In the genomic region with DNA sequence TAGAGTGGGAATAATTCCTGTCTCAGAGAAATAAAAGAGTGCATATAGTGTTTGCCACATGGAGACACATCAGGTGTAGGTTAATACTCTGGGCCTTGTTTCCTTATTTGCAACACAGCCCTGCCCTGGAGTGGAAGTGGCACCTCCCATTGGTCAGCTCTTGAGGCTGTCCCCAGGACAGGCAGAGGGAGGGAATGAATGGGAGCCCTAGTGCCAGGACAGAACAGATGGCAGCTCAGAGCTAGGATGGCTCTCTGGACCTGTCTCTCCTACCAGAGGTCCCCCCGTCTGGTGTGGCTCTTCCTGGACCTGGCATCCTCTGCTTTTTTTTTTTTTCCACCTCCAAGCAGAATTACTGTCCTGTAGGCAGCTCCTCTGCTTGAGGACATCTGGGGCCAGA, we compare ENCODE assay signal across 9 cellular contexts. TPM values are rescaled to one million over a fixed set of nuclear protein-coding genes. Genes with fewer than 3 reads are reported as not detected.
DNase-seq lines count a peak whose midpoint lies in the region; ATAC-seq and TF ChIP-seq lines count a peak whose summit lies in the region.
"Had no signal": no experiment of that assay in that cellular context is flagged by ENCODE, and none has a peak within 500 bp of the region (broad histone marks: within the 10 kb centered on the region; RNA-seq: fewer than 3 reads in every experiment).

No MANE protein-coding gene starts in this region.

- no peaks in the 10 kb centered on the region for H3K27me3 Mint-ChIP-seq in T-cell

- no peaks in the 10 kb centered on the region for H3K9me3 Mint-ChIP-seq in T-cell

- H3K4me1 Mint-ChIP-seq in T-cell, result peaks cover 15 to 43% (median 36%) of the 10 kb centered on the region in 3 donors

- POLR2A ChIA-PET in T-cell (lab: Charles Lee), result interaction anchor here (0.5 to 1.2 kb wide), 5 partner anchors 22 to 709 kb away, joined by 3 to 12 read pairs (median 6); a partner anchor contains a TSS

- peaks cover 6% of the 10 kb centered on the region for H3K36me3 Mint-ChIP-seq in T-cell

- H3K79me2 ChIP-seq in fibroblast of lung (ENCODE audit: control insufficient read depth, insufficient read depth, low read length) (no peaks in the 10 kb centered on the region), parathyroid adenoma (peaks cover 24% of the 10 kb centered on the region)

- H3K9me3 ChIP-seq in fibroblast of lung (ENCODE audit: control insufficient read depth, insufficient read depth, low read depth, low read length) (no peaks in the 10 kb centered on the region), parathyroid adenoma (ENCODE audit: control insufficient read depth, low read length) (no peaks in the 10 kb centered on the region)
- H3K9me3 ChIP-seq: pancreas had no signal

- H3K4me3 Mint-ChIP-seq in T-cell, result peak overlapping the region; percentile 57 to 67 (median 64)

- H3K4me2 ChIP-seq in fibroblast of lung (ENCODE audit: extremely low read depth, insufficient read depth, low read length) (peak overlapping the region; percentile 90), parathyroid adenoma (ENCODE audit: low read length) (peak overlapping the region; percentile 73)

- peak; percentile 47 for DNase-seq in D341Med (ENCODE audit: low spot score)
- no peak for DNase-seq in T-cell
- no peak for DNase-seq in fibroblast of lung (ENCODE audit: low read depth in 2 of 2)
- DNase-seq in activated CD4-positive, alpha-beta T cell treated with anti-CD3 and anti-CD28 coated beads, Interleukin-2, amount 50 U/mL, for 1 hour, result no peak
- DNase-seq in stimulated activated CD4-positive, alpha-beta T cell treated with anti-CD3 and anti-CD28 coated beads, Interleukin-4, amount 100 ng/mL, for 1 hour, result no peak
- DNase-seq in amniotic stem cell (lab: John Stamatoyannopoulos, UW), result no peak

- TF ChIP-seq CTCF in fibroblast of lung (conservative IDR thresholded peaks at IDR 0.05 in 1 of 2, IDR thresholded peaks at IDR 0.05 in 1 of 2; ENCODE audit: low read depth in 1 of 2, low read length in 2 of 2), result no peak
- TF ChIP-seq CTCF in parathyroid adenoma (IDR thresholded peaks at IDR 0.05), result no peak

- H3K36me3 ChIP-seq in fibroblast of lung (ENCODE audit: control insufficient read depth, insufficient read depth, low read length) (no peaks in the 10 kb centered on the region), parathyroid adenoma (ENCODE audit: control insufficient read depth, insufficient read depth, low read length) (no peaks in the 10 kb centered on the region)
- H3K36me3 ChIP-seq: pancreas had no signal

- H3K4me1 ChIP-seq in fibroblast of lung (ENCODE audit: control insufficient read depth, extremely low read depth, insufficient read depth, low read length), result peaks cover 20% of the 10 kb centered on the region
- peaks cover 19% of the 10 kb centered on the region for H3K4me1 ChIP-seq in parathyroid adenoma

- CTCF ChIA-PET in T-cell (lab: Charles Lee), result interaction anchor here (0.5 to 1.4 kb wide), 7 partner anchors 9 to 391 kb away, joined by 3 to 5 read pairs (median 4); a partner anchor contains a TSS

- H3K27me3 ChIP-seq in fibroblast of lung (ENCODE audit: control insufficient read depth, insufficient read depth, low read length) (no peaks in the 10 kb centered on the region), parathyroid adenoma (ENCODE audit: control insufficient read depth, insufficient read depth, low read length) (no peaks in the 10 kb centered on the region)
- H3K27me3 ChIP-seq: pancreas had no signal

- ATAC-seq in T-cell (replicated peaks in 1 of 4), result peak in 2 of 4 experiments; percentile 5 to 10
- no peak for ATAC-seq in HG03457 (IDR thresholded peaks at IDR 0.05; ENCODE audit: unreplicated experiment)

- peaks cover 2% of the 10 kb centered on the region for H4K20me1 ChIP-seq in fibroblast of lung (ENCODE audit: control insufficient read depth, extremely low read depth, insufficient read depth, low read length)

- H3K27ac ChIP-seq in fibroblast of lung (ENCODE audit: insufficient read depth, low read length) (no peak overlapping the region), parathyroid adenoma (peak overlapping the region; percentile 84)

- H3K9ac ChIP-seq in fibroblast of lung (ENCODE audit: insufficient read depth, low read length) (no peak overlapping the region), parathyroid adenoma (no peak overlapping the region)

- H3K27ac Mint-ChIP-seq in T-cell, result peak overlapping the region; percentile 63 to 72

- H2AFZ ChIP-seq in fibroblast of lung (ENCODE audit: low read length) (peak overlapping the region; percentile 69), parathyroid adenoma (no peak overlapping the region)

- H3K4me3 ChIP-seq in fibroblast of lung (replicated peaks in 1 of 4; ENCODE audit: control extremely low read depth in 1 of 4, insufficient read depth in 1 of 4, low read depth in 3 of 4, low read length in 4 of 4) (peak overlapping the region; percentile 55 to 74 (median 69)), parathyroid adenoma (ENCODE audit: low read depth, low read length) (peak overlapping the region; percentile 75)

RNA-seq across cellular contexts. Expression of a gene that starts 35.6 kb away (rescaled TPM):
- 10 to 100 TPM; 21.5 to 31.5 (median 29.7) TPM for total RNA-seq in T-cell
- total RNA-seq in fibroblast of lung, result 13.9 and 20.0 TPM in 2 replicates
- 3.4 and 4.0 TPM in 2 replicates for polyA plus RNA-seq in fibroblast of lung
- 10.5 and 12.9 TPM in 2 replicates for polyA plus RNA-seq in fibroblast of lung (2012)
- polyA minus RNA-seq in fibroblast of lung (ENCODE audit: low replicate concordance), result 42.1 and 66.1 TPM in 2 replicates

RNA-seq across cellular contexts. Expression of a gene that starts 44.6 kb away (rescaled TPM):
- total RNA-seq in T-cell (100 to 1,000 TPM; 460 to 628 (median 478) TPM), fibroblast of lung (32.4 and 81.6 TPM in 2 replicates)
- 18.1 and 32.1 TPM in 2 replicates for polyA plus RNA-seq in fibroblast of lung
- 15.5 and 25.4 TPM in 2 replicates for polyA plus RNA-seq in fibroblast of lung (2012)
- 6.7 and 11.5 TPM in 2 replicates for polyA minus RNA-seq in fibroblast of lung (ENCODE audit: low replicate concordance)
